In genomic region chr10:21479553-21480315, GRCh38 we compare ENCODE assay signal across 22 cellular contexts. TPM values are rescaled to one million over a fixed set of nuclear protein-coding genes. Genes with fewer than 3 reads are reported as not detected.
DNase-seq lines count a peak whose midpoint lies in the region; ATAC-seq, FAIRE-seq and TF ChIP-seq lines count a peak whose summit lies in the region.
"Had no signal": no experiment of that assay in that cellular context is flagged by ENCODE, and none has a peak within 500 bp of the region (broad histone marks: within the 10 kb centered on the region; RNA-seq: fewer than 3 reads in every experiment).

No MANE protein-coding gene starts in this region.

- H2AFZ ChIP-seq in GM23338 (peak overlapping the region; percentile 78), H1 (ENCODE audit: low read length) (no peak overlapping the region), neuronal stem cell (ENCODE audit: low read length) (peak overlapping the region; percentile 9)

- H3K9me3 ChIP-seq in H1 (ENCODE audit: insufficient read depth in 2 of 2, low read depth in 1 of 2, low read length in 1 of 2) = no peaks in the 10 kb centered on the region; a peak in 2 of 4 replicates
- no peaks in the 10 kb centered on the region for H3K9me3 ChIP-seq in liver (ENCODE audit: control insufficient read depth in 4 of 4, low read length in 3 of 4)
- H3K9me3 ChIP-seq in neuronal stem cell (replicated peaks in 1 of 2; ENCODE audit: control insufficient read depth in 2 of 2, insufficient read depth in 1 of 2, low read depth in 1 of 2, low read length in 2 of 2) = peaks cover 0 to 2% of the 10 kb centered on the region in 2 donors
- H3K9me3 ChIP-seq in esophagus squamous epithelium = no peaks in the 10 kb centered on the region
- no peaks in the 10 kb centered on the region for H3K9me3 ChIP-seq in left lung
- H3K9me3 ChIP-seq: Peyer's patch, SJCRH30 had no signal

- H2BK5ac ChIP-seq in H1 (ENCODE audit: low read depth, low read length) (no peak overlapping the region), neuronal stem cell (ENCODE audit: low read length) (no peak overlapping the region)

- TF ChIP-seq EP300 in H1 (IDR thresholded peaks at IDR 0.05; ENCODE audit: borderline replicate concordance in 1 of 2, low read depth in 2 of 2, low read length in 2 of 2) = no peak

- H3K9ac ChIP-seq in H1 (replicated peaks in 1 of 4; ENCODE audit: extremely low read depth in 1 of 4, low read depth in 3 of 4, low read length in 3 of 4) = no peak overlapping the region
- no peak overlapping the region for H3K9ac ChIP-seq in liver (ENCODE audit: low read depth in 1 of 2, low read length in 2 of 2)
- no peak overlapping the region for H3K9ac ChIP-seq in neuronal stem cell (ENCODE audit: low read depth, low read length, poor library complexity)

- peak overlapping the region; percentile 82 for H2BK20ac ChIP-seq in H1 (ENCODE audit: low read length)

- H3K79me1 ChIP-seq in H1 (ENCODE audit: low read depth, low read length) (no peaks in the 10 kb centered on the region), neuronal stem cell (ENCODE audit: low read depth, low read length) (no peaks in the 10 kb centered on the region)

- H3K56ac ChIP-seq in H1 (replicated peaks; ENCODE audit: insufficient read length, low read depth, low read length) = no peak overlapping the region

- no peak overlapping the region for H3K27ac Mint-ChIP-seq in GM23338

- H3K9me3 Mint-ChIP-seq in GM23338 = peaks cover 14% of the 10 kb centered on the region; the same call in 2 of the 3 replicates

- peaks cover 5% of the 10 kb centered on the region for H3K27me3 Mint-ChIP-seq in GM23338 (ENCODE audit: insufficient read depth, low read depth, poor library complexity)

- DNase-seq in GM23338 (ENCODE audit: low spot score) = no peak
- DNase-seq in H1 (ENCODE audit: low read depth in 1 of 2, low spot score in 2 of 2) = no peak
- no peak for DNase-seq in neuronal stem cell (ENCODE audit: low spot score)
- DNase-seq in esophagus squamous epithelium (lab: John Stamatoyannopoulos, UW) = no peak
- no peak for DNase-seq in left lung
- no peak for DNase-seq in epidermal melanocyte (ENCODE audit: insufficient read length, low spot score)
- DNase-seq: CD8-positive, alpha-beta memory T cell; H7; KBM-7; NCI-H1105; NCI-H146; NCI-H2029 treated with DMSO at 0.1 percent for 48 hours; NCI-H226; NCI-H510A treated with DMSO at 0.1 percent for 48 hours; NCI-H748 treated with DMSO at 0.1 percent for 48 hours; NK-92 treated with Interleukin-12 subunit alpha and Interleukin-12 subunit beta, amount 100 ng/mL, for 24 hours; Peyer's patch; SJCRH30 had no signal

- H3K36me3 ChIP-seq in GM23338 (ENCODE audit: insufficient read depth) (no peaks in the 10 kb centered on the region), H1 (ENCODE audit: control insufficient read depth in 2 of 4, insufficient read depth in 4 of 4, low read length in 3 of 4) (no peaks in the 10 kb centered on the region), liver (ENCODE audit: control insufficient read depth in 4 of 4, insufficient read depth in 3 of 4, low read depth in 1 of 4, low read length in 3 of 4) (no peaks in the 10 kb centered on the region), neuronal stem cell (replicated peaks in 1 of 2; ENCODE audit: control insufficient read depth in 2 of 2, insufficient read depth in 2 of 2, low read length in 2 of 2) (no peaks in the 10 kb centered on the region), esophagus squamous epithelium (no peaks in the 10 kb centered on the region), left lung (no peaks in the 10 kb centered on the region)
- H3K36me3 ChIP-seq: Peyer's patch, SJCRH30 had no signal

- H2BK120ac ChIP-seq in H1 (replicated peaks; ENCODE audit: low read depth, low read length) (peak overlapping the region; percentile 81), neuronal stem cell (ENCODE audit: low read depth, low read length) (no peak overlapping the region)

- H3K4me1 ChIP-seq in GM23338 (ENCODE audit: insufficient read depth) (no peaks in the 10 kb centered on the region), H1 (replicated peaks in 1 of 4; ENCODE audit: control insufficient read depth in 3 of 4, insufficient read depth in 4 of 4, low read length in 3 of 4) (no peaks in the 10 kb centered on the region), liver (ENCODE audit: control insufficient read depth in 4 of 4, insufficient read depth in 4 of 4, low read length in 3 of 4) (peaks cover 0 to 6% (median 3%) of the 10 kb centered on the region in 4 donors), neuronal stem cell (ENCODE audit: control insufficient read depth in 2 of 2, insufficient read depth in 1 of 2, low read depth in 1 of 2, low read length in 2 of 2) (peaks cover 0 to 4% of the 10 kb centered on the region in 2 donors), esophagus squamous epithelium (no peaks in the 10 kb centered on the region), left lung (no peaks in the 10 kb centered on the region)
- H3K4me1 ChIP-seq: Peyer's patch, SJCRH30 had no signal

- H3K4me2 ChIP-seq in GM23338 (no peak overlapping the region), H1 (ENCODE audit: insufficient read depth in 1 of 2, low read depth in 2 of 2, low read length in 2 of 2) (no peak overlapping the region), neuronal stem cell (ENCODE audit: insufficient read depth, low read length, poor library complexity, severe bottlenecking) (no peak overlapping the region)

- H3K18ac ChIP-seq in H1 (ENCODE audit: extremely low read depth, low read length) (no peak overlapping the region), neuronal stem cell (ENCODE audit: low read length) (no peak overlapping the region)

- H2AK5ac ChIP-seq in H1 (ENCODE audit: low read depth, low read length) (peak overlapping the region; percentile 34; the same call in 1 of the 2 replicates), neuronal stem cell (ENCODE audit: low read depth, low read length) (no peak overlapping the region)

- H3K27me3 ChIP-seq in GM23338 (ENCODE audit: insufficient read depth) (no peaks in the 10 kb centered on the region), H1 (replicated peaks in 1 of 4; ENCODE audit: control insufficient read depth in 3 of 4, extremely low read depth in 1 of 4, insufficient read depth in 3 of 4, low read length in 3 of 4) (no peaks in the 10 kb centered on the region), liver (ENCODE audit: control insufficient read depth in 4 of 4, insufficient read depth in 4 of 4, low read length in 3 of 4) (no peaks in the 10 kb centered on the region), neuronal stem cell (ENCODE audit: control insufficient read depth in 3 of 3, insufficient read depth in 3 of 3, low read depth in 1 of 3, low read length in 3 of 3) (no peaks in the 10 kb centered on the region), esophagus squamous epithelium (no peaks in the 10 kb centered on the region), left lung (no peaks in the 10 kb centered on the region)
- H3K27me3 ChIP-seq: Peyer's patch, SJCRH30 had no signal

- no peak overlapping the region for H3K4me3 Mint-ChIP-seq in GM23338
- H3K4me3 Mint-ChIP-seq: CD8-positive, alpha-beta memory T cell had no signal

- H4K5ac ChIP-seq in H1 (ENCODE audit: insufficient read length, low read depth, low read length) = no peak overlapping the region

- H3K23ac ChIP-seq in H1 (ENCODE audit: insufficient read length) (no peak overlapping the region), neuronal stem cell (ENCODE audit: low read depth, low read length, poor library complexity) (no peak overlapping the region)

- 93% methylated on average over 6 of the region's 6 CpGs; no CpG with 5 or more reads in 1 of the 2 experiments for WGBS in H1 (ENCODE audit: extremely low coverage in 1 of 2, insufficient coverage in 1 of 2, insufficient read length in 1 of 2, insufficient replicate concordance in 2 of 2, low coverage in 1 of 2, low lambda C conversion rate in 2 of 2, missing lambda C conversion rate in 1 of 2), 2 experiments
- WGBS in liver = 49% methylated on average over 6 of the region's 6 CpGs
- no CpG with 5 or more reads among the region's 6 CpGs for WGBS in neuronal stem cell (ENCODE audit: extremely low coverage in 2 of 2, insufficient read length in 2 of 2, insufficient replicate concordance in 1 of 2), 2 donors
- WGBS in esophagus squamous epithelium, 2 donors = 58 to 78% methylated on average over 6 of the region's 6 CpGs

- H4K20me1 ChIP-seq in GM23338 (replicated peaks; ENCODE audit: insufficient read depth) = no peaks in the 10 kb centered on the region
- no peaks in the 10 kb centered on the region for H4K20me1 ChIP-seq in H1 (replicated peaks in 1 of 2; ENCODE audit: control insufficient read depth in 1 of 2, insufficient read depth in 2 of 2, low read length in 2 of 2)

- no peak for ATAC-seq in GM23338
- no peak for ATAC-seq in left lung

- H2BK12ac ChIP-seq in H1 (ENCODE audit: low read depth, low read length) (no peak overlapping the region), neuronal stem cell (ENCODE audit: low read length) (no peak overlapping the region)

- H3K14ac ChIP-seq in H1 (ENCODE audit: insufficient read length) (no peak overlapping the region), neuronal stem cell (ENCODE audit: low read length) (no peak overlapping the region)

- H3K4me3 ChIP-seq in GM23338 = no peak overlapping the region
- H3K4me3 ChIP-seq in H1 (ENCODE audit: extremely low read depth in 1 of 4, insufficient read depth in 2 of 4, low read depth in 3 of 4, low read length in 4 of 4) = no peak overlapping the region
- no peak overlapping the region for H3K4me3 ChIP-seq in liver (ENCODE audit: low read depth in 1 of 3, low read length in 3 of 3)
- H3K4me3 ChIP-seq in neuronal stem cell (ENCODE audit: low read length in 2 of 2) = no peak overlapping the region
- H3K4me3 ChIP-seq in esophagus squamous epithelium = no peak overlapping the region
- no peak overlapping the region for H3K4me3 ChIP-seq in left lung
- H3K4me3 ChIP-seq: Peyer's patch, SJCRH30 had no signal

- no peaks in the 10 kb centered on the region for H3K79me2 ChIP-seq in GM23338 (replicated peaks; ENCODE audit: insufficient read depth)
- no peaks in the 10 kb centered on the region for H3K79me2 ChIP-seq in H1 (ENCODE audit: control insufficient read depth in 1 of 2, insufficient read depth in 2 of 2, low read length in 2 of 2)

- H3K4ac ChIP-seq in H1 (replicated peaks; ENCODE audit: insufficient read length, low read depth, low read length) (no peak overlapping the region), neuronal stem cell (ENCODE audit: low read length) (no peak overlapping the region)

- H4K91ac ChIP-seq in H1 (replicated peaks; ENCODE audit: insufficient read length, low read length) (no peak overlapping the region), neuronal stem cell (ENCODE audit: low read depth, low read length, poor library complexity) (no peak overlapping the region)

- H3F3A ChIP-seq in GM23338 (replicated peaks; ENCODE audit: low read depth) = no peaks in the 10 kb centered on the region

- 0 out of 3 replicates have a peak, but pooled peaks cover 4% of the 10 kb centered on the region for H3K4me1 Mint-ChIP-seq in GM23338
- H3K4me1 Mint-ChIP-seq: CD8-positive, alpha-beta memory T cell had no signal

- CTCF ChIA-PET in H1 (lab: Charles Lee; ENCODE audit: partially characterized antibody) = no interaction called here

- H3K27ac ChIP-seq in GM23338 (ENCODE audit: low read depth) (no peak overlapping the region), H1 (ENCODE audit: low read depth, low read length) (no peak overlapping the region), liver (ENCODE audit: low read depth in 1 of 2, low read length in 2 of 2) (no peak overlapping the region), neuronal stem cell (replicated peaks; ENCODE audit: low read length) (no peak overlapping the region), esophagus squamous epithelium (no peak overlapping the region), left lung (no peak overlapping the region)
- H3K27ac ChIP-seq: C4-2B, Peyer's patch, SJCRH30 had no signal

- intact Hi-C loops in esophagus squamous epithelium (cut with DNase I) (no loop called here), left lung (cut with DNase I) (no loop called here)

- TF ChIP-seq RAD21 in H1 (IDR thresholded peaks at IDR 0.05 in 1 of 2, conservative IDR thresholded peaks at IDR 0.05 in 1 of 2; ENCODE audit: low read depth in 2 of 2, low read length in 2 of 2) = no peak
- no peak for TF ChIP-seq RAD21 in liver (IDR thresholded peaks at IDR 0.05)

- H2BK15ac ChIP-seq in H1 (ENCODE audit: low read length) (no peak overlapping the region), neuronal stem cell (ENCODE audit: low read length) (no peak overlapping the region)

- H3K23me2 ChIP-seq in H1 (ENCODE audit: low read depth, low read length) = no peaks in the 10 kb centered on the region

- no peak overlapping the region for H4K8ac ChIP-seq in H1 (ENCODE audit: extremely low read depth, insufficient read depth, low read length)
- H4K8ac ChIP-seq in neuronal stem cell (ENCODE audit: low read depth, low read length) = no peak overlapping the region

- FAIRE-seq in H1 (lab: Jason Lieb, UNC) = no peak
- FAIRE-seq: G401.6, GM12892 had no signal

- TF ChIP-seq POLR2A in H1 (IDR thresholded peaks at IDR 0.05; ENCODE audit: control extremely low read depth in 1 of 2, low read depth in 2 of 2, low read length in 2 of 2) (no peak), esophagus squamous epithelium (IDR thresholded peaks at IDR 0.05) (no peak)

- peaks cover 9% of the 10 kb centered on the region; the same call in 2 of the 3 replicates for H3K36me3 Mint-ChIP-seq in GM23338 (ENCODE audit: low read depth)
- H3K36me3 Mint-ChIP-seq: CD8-positive, alpha-beta memory T cell had no signal

- H3K9me2 ChIP-seq in GM23338 (ENCODE audit: insufficient read depth) = no peaks in the 10 kb centered on the region

- POLR2A ChIA-PET in H1 (lab: Charles Lee; ENCODE audit: partially characterized antibody) = no interaction called here

- TF ChIP-seq CTCF in GM23338 (conservative IDR thresholded peaks at IDR 0.05; ENCODE audit: low read depth in 2 of 2) = no peak
- TF ChIP-seq CTCF in H1 (IDR thresholded peaks at IDR 0.05; ENCODE audit: control extremely low read depth in 1 of 3, insufficient read depth in 1 of 3, low read depth in 1 of 3, low read length in 3 of 3) = no peak
- TF ChIP-seq CTCF in liver (IDR thresholded peaks at IDR 0.05; ENCODE audit: low read depth, low read length, missing input control) = no peak
- no peak for TF ChIP-seq CTCF in esophagus squamous epithelium (IDR thresholded peaks at IDR 0.05)
- no peak for TF ChIP-seq CTCF in left lung (IDR thresholded peaks at IDR 0.05)

RNA-seq across cellular contexts. Expression of gene SKIDA1, which starts 45.7 kb away (rescaled TPM):
- total RNA-seq in GM23338 (2014; rRNA removed; shearing (Covaris generic)) = 2.3 and 3.5 TPM in 2 replicates
- polyA plus RNA-seq in GM23338 (2016; fragmentation: Nextera tagmentation; extraction: Ambion mirVana) = 0.94 and 1.5 TPM in 2 replicates
- 8.0 and 8.2 TPM in 2 replicates for total RNA-seq in H1 (2021; fragmentation: NEBNext Ultra II Directional; extraction: Animal tissue kit (Norgen Biotek cat#: 25700))
- 1.5 and 2.2 TPM in 2 replicates for polyA plus RNA-seq in H1 (2011; rRNA removed)
- polyA plus RNA-seq in H1 (2011; cell fraction: cytosol; rRNA removed) = 2.5 TPM
- polyA plus RNA-seq in H1 (2011; cell fraction: nucleus; rRNA removed) = 2.5 TPM
- polyA plus RNA-seq in H1 (2012, experiment 1 of 2) = 4.3 to 6.0 TPM (median 4.5 TPM) in 4 replicates
- polyA plus RNA-seq in H1 (2012, experiment 2 of 2) = 1.7 TPM
- 2.1 TPM for polyA plus RNA-seq in H1 (2013, experiment 1 of 2)
- 1.8 TPM for polyA plus RNA-seq in H1 (2013, experiment 2 of 2)
- 3.4 and 4.2 TPM in 2 replicates for polyA minus RNA-seq in H1 (2011; rRNA and poly(A)+ RNA removed)
- polyA minus RNA-seq in H1 (2011; cell fraction: cytosol; rRNA and poly(A)+ RNA removed) = 5.3 TPM
- 4.9 TPM for polyA minus RNA-seq in H1 (2011; cell fraction: nucleus; rRNA and poly(A)+ RNA removed)
- 1 to 10 TPM; 2.3 to 2.6 TPM for total RNA-seq in liver
- under 1 TPM; 0.63 to 0.84 TPM for polyA plus RNA-seq in liver
- polyA plus RNA-seq in neuronal stem cell (2013, experiment 1 of 2) = 57.0 TPM
- 57.0 TPM for polyA plus RNA-seq in neuronal stem cell (2013, experiment 2 of 2)
- under 1 TPM in 3 of 4 donors, not detected in 1; 0.53 to 0.57 (median 0.57) TPM for total RNA-seq in esophagus squamous epithelium
- total RNA-seq in left lung = 1 to 10 TPM; 1.2 to 1.9 TPM

RNA-seq across cellular contexts. Expression of gene MLLT10, which starts 54.3 kb away (rescaled TPM):
- total RNA-seq in GM23338 (2014; rRNA removed; shearing (Covaris generic)) = 54.1 and 55.4 TPM in 2 replicates
- 26.1 and 28.8 TPM in 2 replicates for polyA plus RNA-seq in GM23338 (2016; fragmentation: Nextera tagmentation; extraction: Ambion mirVana)
- total RNA-seq in H1 (2021; fragmentation: NEBNext Ultra II Directional; extraction: Animal tissue kit (Norgen Biotek cat#: 25700)) = 53.1 and 56.9 TPM in 2 replicates
- 36.1 and 62.1 TPM in 2 replicates for polyA plus RNA-seq in H1 (2011; rRNA removed)
- 51.8 TPM for polyA plus RNA-seq in H1 (2011; cell fraction: cytosol; rRNA removed)
- polyA plus RNA-seq in H1 (2011; cell fraction: nucleus; rRNA removed) = 65.3 TPM
- 34.7 to 47.4 TPM (median 38.7 TPM) in 4 replicates for polyA plus RNA-seq in H1 (2012, experiment 1 of 2)
- polyA plus RNA-seq in H1 (2012, experiment 2 of 2) = 7.2 TPM
- 28.1 TPM for polyA plus RNA-seq in H1 (2013, experiment 1 of 2)
- polyA plus RNA-seq in H1 (2013, experiment 2 of 2) = 31.0 TPM
- 123 and 154 TPM in 2 replicates for polyA minus RNA-seq in H1 (2011; rRNA and poly(A)+ RNA removed)
- polyA minus RNA-seq in H1 (2011; cell fraction: cytosol; rRNA and poly(A)+ RNA removed) = 34.3 TPM
- 116 TPM for polyA minus RNA-seq in H1 (2011; cell fraction: nucleus; rRNA and poly(A)+ RNA removed)
- 10 to 100 TPM; 31.4 to 47.4 TPM for total RNA-seq in liver
- polyA plus RNA-seq in liver = 10 to 100 TPM; 11.9 to 13.9 TPM
- polyA plus RNA-seq in neuronal stem cell (2013, experiment 1 of 2) = 43.4 TPM
- polyA plus RNA-seq in neuronal stem cell (2013, experiment 2 of 2) = 44.9 TPM
- total RNA-seq in esophagus squamous epithelium = 10 to 100 TPM; 22.7 to 49.6 (median 32.4) TPM
- 10 to 100 TPM; 39.9 to 43.2 TPM for total RNA-seq in left lung
